36 cellular contexts compared by ENCODE assay signal in genomic region chr3:115287198-115287597, GRCh38.
"Had no signal": no experiment of that assay in that cellular context is flagged by ENCODE, and none has a peak within 500 bp of the region (broad histone marks: within the 10 kb centered on the region; RNA-seq: fewer than 3 reads in every experiment).

No MANE protein-coding gene starts in this region.

- H3K4me2 ChIP-seq: KMS-11 had no signal

- H3K27ac ChIP-seq: KMS-11 had no signal

- H3K4me3 ChIP-seq: MG63 had no signal

- H3K9me3 ChIP-seq: MG63 had no signal

- H3K27me3 ChIP-seq: MG63 had no signal

- DNase-seq: Karpas-422, Kasumi-1, KG1, MG63, MM.1S, MV-4-11, NCI-H1048, NCI-H1092, NCI-H1092 treated with DMSO at 0.1 percent for 48 hours, NCI-H1105, NCI-H1105 treated with DMSO at 0.1 percent for 48 hours, NCI-H1417, NCI-H1417 treated with DMSO at 0.1 percent for 48 hours, NCI-H1436, NCI-H1436 treated with DMSO at 0.1 percent for 48 hours, NCI-H146, NCI-H1694, NCI-H1694 treated with DMSO at 0.1 percent for 48 hours, NCI-H187, NCI-H187 treated with DMSO at 0.1 percent for 48 hours, NCI-H1930, NCI-H2029, NCI-H2029 treated with DMSO at 0.1 percent for 48 hours, NCI-H2081, NCI-H2081 treated with DMSO at 0.1 percent for 48 hours, NCI-H2107, NCI-H2171, NCI-H2227 treated with DMSO at 0.1 percent for 48 hours, NCI-H226, NCI-H345, NCI-H446, NCI-H446 treated with DMSO at 0.1 percent for 48 hours, NCI-H510A, NCI-H510A treated with DMSO at 0.1 percent for 48 hours, NCI-H524 had no signal

- H3K36me3 ChIP-seq: MG63 had no signal
